Comparison of ENCODE assay signal across 8 cellular contexts in genomic region chr11:92340839-92341238, GRCh38.
DNase-seq lines count a peak whose midpoint lies in the region; ATAC-seq, FAIRE-seq and TF ChIP-seq lines count a peak whose summit lies in the region.

No MANE protein-coding gene starts in this region.

- WGBS in A549 (ENCODE audit: missing lambda C conversion rate), result 79% methylated on average over 6 of the region's 6 CpGs

- no peak overlapping the region for H3K27ac ChIP-seq in A549

- ATAC-seq in A549 (peak in 1 of 2 experiments; percentile 80; a peak in 3 of 6 replicates), GM21526 (IDR thresholded peaks at IDR 0.05; ENCODE audit: low FRiP score, unreplicated experiment) (no peak)

- no peaks in the 10 kb centered on the region for H3K9me3 ChIP-seq in A549

- no peak overlapping the region for H3K4me3 Mint-ChIP-seq in activated T-helper 1 cell treated with anti-CD3 and anti-CD28 coated beads, Interleukin-12 subunit alpha, Interleukin-12 subunit beta, Interleukin-2, Interleukin-4 antibody, amounts not matched to agents 30 ng/mL and 10 ng/mL and 1 ng/mL, durations not matched to agents 14 hours and 24 hours and 36 hours

- H3K27ac Mint-ChIP-seq in activated T-helper 1 cell treated with anti-CD3 and anti-CD28 coated beads, Interleukin-12 subunit alpha, Interleukin-12 subunit beta, Interleukin-2, Interleukin-4 antibody, amounts not matched to agents 30 ng/mL and 10 ng/mL and 1 ng/mL, durations not matched to agents 14 hours and 24 hours and 36 hours, result no peak overlapping the region

- no peak for FAIRE-seq in A549 (lab: Jason Lieb, UNC)
- FAIRE-seq in urothelium cell line (lab: Jason Lieb, UNC), result no peak

- H3K4me1 Mint-ChIP-seq in activated T-helper 1 cell treated with anti-CD3 and anti-CD28 coated beads, Interleukin-12 subunit alpha, Interleukin-12 subunit beta, Interleukin-2, Interleukin-4 antibody, amounts not matched to agents 30 ng/mL and 10 ng/mL and 1 ng/mL, durations not matched to agents 14 hours and 24 hours and 36 hours (ENCODE audit: low read depth), result no peaks in the 10 kb centered on the region

- DNase-seq in A549 (ENCODE audit: low read depth in 1 of 2, low spot score in 1 of 2) (peak in 1 of 2 experiments; percentile 45), GM06990 (ENCODE audit: extremely low read depth, insufficient read length) (no peak), NCI-H69 (lab: John Stamatoyannopoulos, UW) (peak; percentile 69), fibroblast of the aortic adventitia (ENCODE audit: low read depth) (peak; percentile 5), urothelium cell line (ENCODE audit: low spot score) (no peak), NCI-H1092 treated with DMSO at 0.1 percent for 48 hours (lab: John Stamatoyannopoulos, UW) (no peak)
- no peak for DNase-seq in activated T-helper 1 cell treated with anti-CD3 and anti-CD28 coated beads, Interleukin-12 subunit alpha, Interleukin-12 subunit beta, Interleukin-2, Interleukin-4 antibody, amounts not matched to agents 30 ng/mL and 10 ng/mL and 1 ng/mL, durations not matched to agents 14 hours and 24 hours and 36 hours (ENCODE audit: low spot score)

- H3K36me3 ChIP-seq in GM06990 (ENCODE audit: control insufficient read depth, insufficient read depth, low read length), result no peaks in the 10 kb centered on the region

- no peaks in the 10 kb centered on the region for H3K36me3 Mint-ChIP-seq in activated T-helper 1 cell treated with anti-CD3 and anti-CD28 coated beads, Interleukin-12 subunit alpha, Interleukin-12 subunit beta, Interleukin-2, Interleukin-4 antibody, amounts not matched to agents 30 ng/mL and 10 ng/mL and 1 ng/mL, durations not matched to agents 14 hours and 24 hours and 36 hours (ENCODE audit: low read depth)

- H3K27me3 Mint-ChIP-seq in activated T-helper 1 cell treated with anti-CD3 and anti-CD28 coated beads, Interleukin-12 subunit alpha, Interleukin-12 subunit beta, Interleukin-2, Interleukin-4 antibody, amounts not matched to agents 30 ng/mL and 10 ng/mL and 1 ng/mL, durations not matched to agents 14 hours and 24 hours and 36 hours (ENCODE audit: insufficient read depth), result no peaks in the 10 kb centered on the region

- POLR2A ChIA-PET in A549 (lab: Yijun Ruan, JAX), result no interaction called here

- no peaks in the 10 kb centered on the region for H3K9me3 Mint-ChIP-seq in activated T-helper 1 cell treated with anti-CD3 and anti-CD28 coated beads, Interleukin-12 subunit alpha, Interleukin-12 subunit beta, Interleukin-2, Interleukin-4 antibody, amounts not matched to agents 30 ng/mL and 10 ng/mL and 1 ng/mL, durations not matched to agents 14 hours and 24 hours and 36 hours

- CTCF ChIA-PET in A549 (lab: Yijun Ruan, JAX), result interaction anchor here (0.8 to 0.9 kb wide), 2 partner anchors 9 to 17 kb away, joined by 3 read pairs; no protein-coding TSS in a partner anchor

- peak in 1 of 2 experiments; percentile 41; a peak in 1 of 5 replicates for TF ChIP-seq RAD21 in A549 (conservative IDR thresholded peaks at IDR 0.05 in 1 of 2, IDR thresholded peaks at IDR 0.05 in 1 of 2)

- intact Hi-C loops in activated T-helper 1 cell treated with anti-CD3 and anti-CD28 coated beads, Interleukin-12 subunit alpha, Interleukin-12 subunit beta, Interleukin-2, Interleukin-4 antibody, amounts not matched to agents 30 ng/mL and 10 ng/mL and 1 ng/mL, durations not matched to agents 14 hours and 24 hours and 36 hours (cut with micrococcal nuclease), result no loop called here

- H3K27me3 ChIP-seq in GM06990 (replicated peaks; ENCODE audit: control insufficient read depth, insufficient read depth, low read length), result no peaks in the 10 kb centered on the region

- TF ChIP-seq CTCF in A549 (IDR thresholded peaks at IDR 0.05) (peak; percentile 24; the same call in 2 of the 3 replicates), GM06990 (IDR thresholded peaks at IDR 0.05; ENCODE audit: insufficient read depth, low read length, poor library complexity, severe bottlenecking) (peak; percentile 69), fibroblast of the aortic adventitia (IDR thresholded peaks at IDR 0.05; ENCODE audit: insufficient read depth, low read length) (no peak)

- TF ChIP-seq EP300 in A549 (IDR thresholded peaks at IDR 0.05), result no peak

- no peak overlapping the region for H3K4me2 ChIP-seq in A549

- H3K4me1 ChIP-seq in A549, result no peaks in the 10 kb centered on the region

- H3K4me3 ChIP-seq in A549, result no peak overlapping the region
- no peak overlapping the region for H3K4me3 ChIP-seq in GM06990 (replicated peaks; ENCODE audit: low read depth, low read length)
- H3K4me3 ChIP-seq in fibroblast of the aortic adventitia (ENCODE audit: low read depth, low read length), result no peak overlapping the region

- no peak for TF ChIP-seq POLR2A in A549 (IDR thresholded peaks at IDR 0.05; ENCODE audit: low read length)

TF ChIP-seq in A549, 52 proteins besides CTCF, POLR2A, EP300 and RAD21:
- TF ChIP-seq TFCP2L1 (CRISPR knock-in tag; IDR thresholded peaks at IDR 0.05), result no peak
- TF ChIP-seq MAZ (IDR thresholded peaks at IDR 0.05; ENCODE audit: borderline replicate concordance, low read depth, low read length), result no peak
- TF ChIP-seq EHF (CRISPR knock-in tag; IDR thresholded peaks at IDR 0.05), result no peak
- no peak for TF ChIP-seq BHLHE40 (IDR thresholded peaks at IDR 0.05; ENCODE audit: low read depth, low read length)
- TF ChIP-seq ZFP36 (IDR thresholded peaks at IDR 0.05; ENCODE audit: borderline replicate concordance, partially characterized antibody), result no peak
- TF ChIP-seq CBX8 (IDR thresholded peaks at IDR 0.05), result no peak
- TF ChIP-seq SMC3 (IDR thresholded peaks at IDR 0.05), result no peak
- no peak for TF ChIP-seq RCOR1 (IDR thresholded peaks at IDR 0.05; ENCODE audit: low read depth, low read length)
- no peak for TF ChIP-seq SREBF2 (IDR thresholded peaks at IDR 0.05)
- no peak for TF ChIP-seq CBX2 (IDR thresholded peaks at IDR 0.05; ENCODE audit: borderline replicate concordance, low read depth)
- no peak for TF ChIP-seq NFE2L2 (conservative IDR thresholded peaks at IDR 0.05; ENCODE audit: low read length)
- TF ChIP-seq MYC (IDR thresholded peaks at IDR 0.05; ENCODE audit: borderline replicate concordance, low read length), result no peak
- TF ChIP-seq HOXB5 (CRISPR knock-in tag; IDR thresholded peaks at IDR 0.05), result no peak
- TF ChIP-seq HDAC2 (IDR thresholded peaks at IDR 0.05), result no peak

Comparison
In these comparisons a context has a peak if more than half of its experiments do, and no peak if none do; other contexts are left out.
1. DNase-seq: peak in NCI-H69 (single experiment) and fibroblast of the aortic adventitia (single experiment); none in GM06990 (single experiment), urothelium cell line (single experiment), NCI-H1092 treated with DMSO at 0.1 percent for 48 hours (single experiment) and activated T-helper 1 cell treated with anti-CD3 and anti-CD28 coated beads, Interleukin-12 subunit alpha, Interleukin-12 subunit beta, Interleukin-2, Interleukin-4 antibody, amounts not matched to agents 30 ng/mL and 10 ng/mL and 1 ng/mL, durations not matched to agents 14 hours and 24 hours and 36 hours (single experiment).